In genomic region chr14:104145826-104146642, GRCh38 we compare ENCODE assay signal across 1 cellular context.
TF ChIP-seq lines count a peak whose summit lies in the region.

No MANE protein-coding gene starts in this region.

TF ChIP-seq in HepG2, 621 proteins besides CTCF, POLR2A, EP300 and RAD21:
- TF ChIP-seq THYN1 (CRISPR knock-in tag; IDR thresholded peaks at IDR 0.05; ENCODE audit: borderline replicate concordance, low read depth) (no peak), DDIT3 (CRISPR knock-in tag; IDR thresholded peaks at IDR 0.05) (no peak), SP2 (CRISPR knock-in tag; IDR thresholded peaks at IDR 0.05) (no peak), ZNF605 (CRISPR knock-in tag; IDR thresholded peaks at IDR 0.05) (no peak), PHF8 (CRISPR knock-in tag; IDR thresholded peaks at IDR 0.05) (no peak), ZNF782 (CRISPR knock-in tag; IDR thresholded peaks at IDR 0.05; ENCODE audit: borderline replicate concordance) (no peak), ZNF382 (CRISPR knock-in tag; IDR thresholded peaks at IDR 0.05; ENCODE audit: borderline replicate concordance) (no peak), HMG20B (CRISPR knock-in tag; conservative IDR thresholded peaks at IDR 0.05) (no peak), ZNF75D (CRISPR knock-in tag; IDR thresholded peaks at IDR 0.05; ENCODE audit: borderline replicate concordance) (no peak), NFKBIZ (CRISPR knock-in tag; IDR thresholded peaks at IDR 0.05) (no peak), ATF7-NPFF (CRISPR knock-in tag; IDR thresholded peaks at IDR 0.05; ENCODE audit: low read depth) (no peak), SMYD3 (CRISPR knock-in tag; IDR thresholded peaks at IDR 0.05) (no peak), CHD4 (IDR thresholded peaks at IDR 0.05; ENCODE audit: borderline replicate concordance, low read length) (no peak), ZBTB7B (CRISPR knock-in tag; IDR thresholded peaks at IDR 0.05) (no peak), RXRA (CRISPR knock-in tag; IDR thresholded peaks at IDR 0.05) (no peak), NCOR1 (IDR thresholded peaks at IDR 0.05; ENCODE audit: borderline replicate concordance, low read length) (no peak), IRF1 (CRISPR knock-in tag; IDR thresholded peaks at IDR 0.05; ENCODE audit: low read depth) (no peak), NONO (IDR thresholded peaks at IDR 0.05) (no peak), NONO (CRISPR knock-in tag; conservative IDR thresholded peaks at IDR 0.05) (no peak)
TF ChIP-seq in HepG2: peak in this region for 0.
